21 cellular contexts compared by ENCODE assay signal in genomic region chr1:28126778-28127430, GRCh38. TPM values are rescaled to one million over a fixed set of nuclear protein-coding genes. Genes with fewer than 3 reads are reported as not detected.
DNase-seq lines count a peak whose midpoint lies in the region; ATAC-seq and TF ChIP-seq lines count a peak whose summit lies in the region.
"Had no signal": no experiment of that assay in that cellular context is flagged by ENCODE, and none has a peak within 500 bp of the region (broad histone marks: within the 10 kb centered on the region; RNA-seq: fewer than 3 reads in every experiment).

No MANE protein-coding gene starts in this region.

- no peaks in the 10 kb centered on the region for H3K79me2 ChIP-seq in Karpas-422 (ENCODE audit: low read length)

- H3K9me3 ChIP-seq in Karpas-422 (ENCODE audit: low read length) = no peaks in the 10 kb centered on the region
- H3K9me3 ChIP-seq in lower lobe of right lung = no peaks in the 10 kb centered on the region
- H3K9me3 ChIP-seq: A549, adrenal gland, tibial nerve had no signal

- no peak overlapping the region for H3K4me3 ChIP-seq in Karpas-422 (ENCODE audit: low read length)
- peak overlapping the region; percentile 23 for H3K4me3 ChIP-seq in lower lobe of right lung
- H3K4me3 ChIP-seq: A549, adrenal gland had no signal

- H3K4me1 ChIP-seq in Karpas-422 (ENCODE audit: low read length) (peaks cover 34% of the 10 kb centered on the region), lower lobe of right lung (peaks cover 9% of the 10 kb centered on the region)
- H3K4me1 ChIP-seq: adrenal gland, tibial nerve had no signal

- H3K27me3 ChIP-seq in Karpas-422 (ENCODE audit: low read length) (no peaks in the 10 kb centered on the region), lower lobe of right lung (ENCODE audit: low read depth) (no peaks in the 10 kb centered on the region)
- H3K27me3 ChIP-seq: adrenal gland had no signal

- TF ChIP-seq CTCF in lower lobe of right lung (IDR thresholded peaks at IDR 0.05) = no peak

- peak; percentile 87 to 89 for DNase-seq in AML-193 (lab: John Stamatoyannopoulos, UW)
- no peak for DNase-seq in Karpas-422
- peak; percentile 90 for DNase-seq in SIG-M5 treated with dmso at 0.1 percent for 504 hours (lab: John Stamatoyannopoulos, UW; ENCODE audit: unreplicated experiment)
- DNase-seq in lower lobe of right lung = no peak
- no peak for DNase-seq in COLO668 (lab: John Stamatoyannopoulos, UW; ENCODE audit: unreplicated experiment)
- DNase-seq in COR-L47 (lab: John Stamatoyannopoulos, UW) = no peak
- DNase-seq in NCI-H2227 treated with DMSO at 0.1 percent for 48 hours (lab: John Stamatoyannopoulos, UW) = no peak
- DNase-seq in NCI-H187 treated with DMSO at 0.1 percent for 48 hours (lab: John Stamatoyannopoulos, UW) = no peak
- DNase-seq: adrenal gland; CD4-positive, alpha-beta T cell; DMS79; immature natural killer cell; NCI-H1048; NCI-H2171 treated with DMSO at 0.1 percent for 48 hours; NCI-H82; stimulated activated naive CD4-positive, alpha-beta T cell had no signal

- H3K9ac ChIP-seq in Karpas-422 (ENCODE audit: low read length) = no peak overlapping the region

- peak overlapping the region; percentile 9; the same call in 1 of the 2 replicates for H2AFZ ChIP-seq in Karpas-422 (ENCODE audit: low read length)

- intact Hi-C loops in lower lobe of right lung (cut with DNase I) = no loop called here

- H3K9me2 ChIP-seq in Karpas-422 (replicated peaks; ENCODE audit: insufficient read depth, low read length) = no peaks in the 10 kb centered on the region

- no peaks in the 10 kb centered on the region for H4K20me1 ChIP-seq in Karpas-422 (ENCODE audit: insufficient read depth, low read depth, low read length)

- H3K4me2 ChIP-seq in Karpas-422 (ENCODE audit: low read depth, low read length, poor library complexity, severe bottlenecking) = peak overlapping the region; percentile 58
- H3K4me2 ChIP-seq: A549 had no signal

- H3K36me3 ChIP-seq in Karpas-422 (ENCODE audit: insufficient read depth, low read length) (no peaks in the 10 kb centered on the region), lower lobe of right lung (no peaks in the 10 kb centered on the region)
- H3K36me3 ChIP-seq: adrenal gland, tibial nerve had no signal

- peak in 1 of 2 donors; percentile 49 for ATAC-seq in lower lobe of right lung
- ATAC-seq: A549, esophagus mucosa had no signal

- H3K27ac ChIP-seq in Karpas-422 (ENCODE audit: low read length) = peak overlapping the region; percentile 60
- peak overlapping the region; percentile 72 for H3K27ac ChIP-seq in lower lobe of right lung
- H3K27ac ChIP-seq: RWPE1 had no signal

RNA-seq across cellular contexts. Expression of gene EYA3, which starts 38.5 kb away (rescaled TPM):
- 17.0 and 28.3 TPM in 2 replicates for total RNA-seq in Karpas-422 (2014; rRNA removed; shearing (Covaris generic); ENCODE audit: low replicate concordance)
- total RNA-seq in lower lobe of right lung = 20.4 TPM

RNA-seq across cellular contexts. Expression of gene PTAFR, which starts 49.6 kb away (rescaled TPM):
- total RNA-seq in Karpas-422 (2014; rRNA removed; shearing (Covaris generic); ENCODE audit: low replicate concordance) = 37.8 and 74.2 TPM in 2 replicates
- 52.8 TPM for total RNA-seq in lower lobe of right lung
- total RNA-seq: glomerular endothelial cell had no signal

Comparison
In these comparisons a context has a peak if more than half of its experiments do, and no peak if none do; other contexts are left out.
1. DNase-seq: peak in AML-193 (2 of 2) and SIG-M5 treated with dmso at 0.1 percent for 504 hours (single experiment); none in Karpas-422 (single experiment), lower lobe of right lung (single experiment), COLO668 (single experiment), COR-L47 (single experiment), NCI-H2227 treated with DMSO at 0.1 percent for 48 hours (single experiment) and NCI-H187 treated with DMSO at 0.1 percent for 48 hours (single experiment).